Comparison of ENCODE assay signal across 8 cellular contexts in the genomic region with DNA sequence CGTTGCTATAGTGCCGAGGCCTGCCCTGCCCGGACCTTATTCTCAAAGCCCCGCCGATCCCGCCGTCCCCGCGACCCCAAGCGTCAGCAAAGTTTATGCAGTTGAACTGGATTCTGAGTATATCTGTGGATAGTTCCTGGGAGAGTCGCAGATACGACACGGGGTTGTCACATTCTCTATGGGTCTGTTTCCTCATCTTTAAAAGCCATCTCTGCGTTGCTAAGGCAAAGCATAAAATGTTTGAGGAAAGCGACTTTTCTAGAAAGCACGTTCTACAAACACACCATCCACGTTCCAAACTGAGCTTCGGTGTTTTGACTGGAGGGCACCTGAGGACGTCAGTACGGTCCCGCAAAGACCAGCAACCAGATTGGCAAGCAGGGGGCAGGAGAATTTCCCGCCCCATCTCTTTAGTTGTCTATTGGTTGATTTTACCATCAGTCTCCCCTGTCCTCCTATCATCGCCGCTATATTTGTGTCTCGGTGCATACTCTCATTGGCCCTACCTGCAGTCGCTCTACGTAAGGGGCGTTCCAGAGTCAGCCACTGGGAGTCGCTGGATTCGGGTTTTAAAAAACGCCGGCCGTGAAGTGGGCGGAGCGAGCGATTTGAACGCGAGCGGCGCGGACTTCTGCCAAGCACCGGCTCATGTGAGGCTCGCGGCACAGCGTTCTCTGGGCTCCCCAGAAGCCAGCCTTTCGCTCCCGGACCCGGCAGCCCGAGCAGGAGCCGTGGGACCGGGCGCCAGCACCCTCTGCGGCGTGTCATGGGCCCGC. TPM values are rescaled to one million over a fixed set of nuclear protein-coding genes. Genes with fewer than 3 reads are reported as not detected.
DNase-seq lines count a peak whose midpoint lies in the region; FAIRE-seq and TF ChIP-seq lines count a peak whose summit lies in the region.

A gene (plus strand): TSS at position 626 of the 776 bp plus-strand sequence. CDS start 141 bp downstream, at position 767.

- peak within 1 kb of the TSS; percentile 87 to 88 for H3K4me3 ChIP-seq in neuronal stem cell (ENCODE audit: low read length in 2 of 2)

- peaks cover 13 to 35% of the 10 kb centered on the region in 2 donors for H3K9me3 ChIP-seq in neuronal stem cell (replicated peaks in 1 of 2; ENCODE audit: control insufficient read depth in 2 of 2, insufficient read depth in 1 of 2, low read depth in 1 of 2, low read length in 2 of 2)

- H3K4me2 ChIP-seq in neuronal stem cell (ENCODE audit: insufficient read depth, low read length, poor library complexity, severe bottlenecking) = peak within 1 kb of the TSS; percentile 84

- H4K91ac ChIP-seq in neuronal stem cell (ENCODE audit: low read depth, low read length, poor library complexity) = no peak within 1 kb of the TSS

- no peak within 1 kb of the TSS for H2BK120ac ChIP-seq in neuronal stem cell (ENCODE audit: low read depth, low read length)

- peaks cover 15% of the 10 kb centered on the region for H3K79me1 ChIP-seq in neuronal stem cell (ENCODE audit: low read depth, low read length)

- no peak within 1 kb of the TSS for H4K8ac ChIP-seq in neuronal stem cell (ENCODE audit: low read depth, low read length)

- CTCF ChIA-PET in HEK293T (lab: Yijun Ruan, JAX) = no interaction called here

- in situ Hi-C loops in SK-MEL-5 (cut with HindIII; ENCODE audit: low pct_unique_long_range_greater_than_20kb, low sequenced_read_pairs) = no loop called here

- H3K9ac ChIP-seq in neuronal stem cell (ENCODE audit: low read depth, low read length, poor library complexity) = peak within 1 kb of the TSS; percentile 86

- peak within 1 kb of the TSS; percentile 90 for H3K14ac ChIP-seq in neuronal stem cell (ENCODE audit: low read length)

- no peak within 1 kb of the TSS for H3K23ac ChIP-seq in neuronal stem cell (ENCODE audit: low read depth, low read length, poor library complexity)

- peak within 1 kb of the TSS; percentile 77 for H2AFZ ChIP-seq in neuronal stem cell (ENCODE audit: low read length)

- H2BK12ac ChIP-seq in neuronal stem cell (ENCODE audit: low read length) = no peak within 1 kb of the TSS

- peak within 1 kb of the TSS; percentile 60 for H2AK5ac ChIP-seq in neuronal stem cell (ENCODE audit: low read depth, low read length)

- H3K18ac ChIP-seq in neuronal stem cell (ENCODE audit: low read length) = peak within 1 kb of the TSS; percentile 91

- no CpG with 5 or more reads among the region's 55 CpGs for WGBS in neuronal stem cell (ENCODE audit: extremely low coverage in 2 of 2, insufficient read length in 2 of 2, insufficient replicate concordance in 1 of 2), 2 donors

- H3K4ac ChIP-seq in neuronal stem cell (ENCODE audit: low read length) = peak within 1 kb of the TSS; percentile 24

- peak; percentile 100 for DNase-seq in GM03348 (ENCODE audit: low spot score)
- peak; percentile 98 for DNase-seq in HEK293T (ENCODE audit: extremely low spot score)
- DNase-seq in MV-4-11 (lab: John Stamatoyannopoulos, UW) = peak; percentile 99
- DNase-seq in SK-MEL-5 (ENCODE audit: low read depth, low spot score) = peak; percentile 100
- DNase-seq in activated naive CD4-positive, alpha-beta T cell treated with Interleukin-2 at 50 U/mL for 16 hours = peak; percentile 96
- DNase-seq in frontal cortex (ENCODE audit: low spot score in 2 of 2) = peak; percentile 97 to 99
- DNase-seq in neuronal stem cell (ENCODE audit: low spot score) = peak; percentile 98
- DNase-seq in substantia nigra (lab: John Stamatoyannopoulos, UW) = peak; percentile 38 to 98 (median 91)

- no peak within 1 kb of the TSS for H3K27ac ChIP-seq in neuronal stem cell (replicated peaks; ENCODE audit: low read length)
- peak within 1 kb of the TSS; percentile 40 for H3K27ac ChIP-seq in substantia nigra (ENCODE audit: low read depth, low read length, poor library complexity, severe bottlenecking)

- no peak within 1 kb of the TSS for H2BK15ac ChIP-seq in neuronal stem cell (ENCODE audit: low read length)

- FAIRE-seq in frontal cortex (lab: Jason Lieb, UNC) = peak; percentile 94

- H3K27me3 ChIP-seq in neuronal stem cell (ENCODE audit: control insufficient read depth in 3 of 3, insufficient read depth in 3 of 3, low read depth in 1 of 3, low read length in 3 of 3) = no peaks in the 10 kb centered on the region

- POLR2A ChIA-PET in HEK293T (lab: Yijun Ruan, JAX) = interaction anchor here (0.7 to 1.9 kb wide), 3 partner anchors 11 to 16 kb away, joined by 3 to 8 read pairs (median 5); no protein-coding TSS in a partner anchor

- peaks cover 9 to 15% of the 10 kb centered on the region in 2 donors for H3K4me1 ChIP-seq in neuronal stem cell (ENCODE audit: control insufficient read depth in 2 of 2, insufficient read depth in 1 of 2, low read depth in 1 of 2, low read length in 2 of 2)

- peak within 1 kb of the TSS; percentile 59 for H2BK5ac ChIP-seq in neuronal stem cell (ENCODE audit: low read length)

- peaks cover 16 to 51% of the 10 kb centered on the region in 2 donors for H3K36me3 ChIP-seq in neuronal stem cell (replicated peaks in 1 of 2; ENCODE audit: control insufficient read depth in 2 of 2, insufficient read depth in 2 of 2, low read length in 2 of 2)

TF ChIP-seq in HEK293T, 16 proteins besides CTCF, POLR2A, EP300 and RAD21:
- TF ChIP-seq LEF1 (IDR thresholded peaks at IDR 0.05; ENCODE audit: borderline replicate concordance) (no peak), ARNT (IDR thresholded peaks at IDR 0.05) (no peak), NFRKB (IDR thresholded peaks at IDR 0.05) (no peak), L3MBTL2 (conservative IDR thresholded peaks at IDR 0.05) (peak; percentile 99), HDGF (IDR thresholded peaks at IDR 0.05; ENCODE audit: borderline replicate concordance) (no peak), BHLHE40 (IDR thresholded peaks at IDR 0.05; ENCODE audit: borderline replicate concordance) (no peak), CTBP1 (IDR thresholded peaks at IDR 0.05; ENCODE audit: borderline replicate concordance) (no peak), TARDBP (IDR thresholded peaks at IDR 0.05) (no peak), ZNF384 (IDR thresholded peaks at IDR 0.05) (no peak), FOXA1 (IDR thresholded peaks at IDR 0.05) (no peak), SUZ12 (IDR thresholded peaks at IDR 0.05) (no peak), ELF4 (IDR thresholded peaks at IDR 0.05) (no peak), SP1 (IDR thresholded peaks at IDR 0.05) (no peak), FOXM1 (IDR thresholded peaks at IDR 0.05; ENCODE audit: borderline replicate concordance) (peak; percentile 100), FOXK2 (IDR thresholded peaks at IDR 0.05) (no peak)
- TF ChIP-seq, protein P1, sequence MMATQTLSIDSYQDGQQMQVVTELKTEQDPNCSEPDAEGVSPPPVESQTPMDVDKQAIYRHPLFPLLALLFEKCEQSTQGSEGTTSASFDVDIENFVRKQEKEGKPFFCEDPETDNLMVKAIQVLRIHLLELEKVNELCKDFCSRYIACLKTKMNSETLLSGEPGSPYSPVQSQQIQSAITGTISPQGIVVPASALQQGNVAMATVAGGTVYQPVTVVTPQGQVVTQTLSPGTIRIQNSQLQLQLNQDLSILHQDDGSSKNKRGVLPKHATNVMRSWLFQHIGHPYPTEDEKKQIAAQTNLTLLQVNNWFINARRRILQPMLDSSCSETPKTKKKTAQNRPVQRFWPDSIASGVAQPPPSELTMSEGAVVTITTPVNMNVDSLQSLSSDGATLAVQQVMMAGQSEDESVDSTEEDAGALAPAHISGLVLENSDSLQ (IDR thresholded peaks at IDR 0.05) = peak; percentile 100
TF ChIP-seq in HEK293T: peak in this region for 3.

RNA-seq across cellular contexts. Expression of the gene that starts here (rescaled TPM):
- 18.9 and 23.0 TPM in 2 replicates for total RNA-seq in SK-MEL-5 (2014; rRNA removed; shearing (Covaris generic))
- 21.4 and 23.5 TPM in 2 replicates for polyA plus RNA-seq in SK-MEL-5 (2015; cell fraction: cytosol; rRNA removed)
- 18.5 and 28.4 TPM in 2 replicates for polyA plus RNA-seq in SK-MEL-5 (2015; cell fraction: nucleus; rRNA removed)
- 1.2 TPM for total RNA-seq in frontal cortex
- 61.5 TPM for polyA plus RNA-seq in neuronal stem cell (2013, experiment 1 of 2)
- polyA plus RNA-seq in neuronal stem cell (2013, experiment 2 of 2) = 60.8 TPM
